ENCODE assay signal across 8 cellular contexts in genomic region chr13:98480915-98481510, GRCh38.
DNase-seq lines count a peak whose midpoint lies in the region; ATAC-seq and TF ChIP-seq lines count a peak whose summit lies in the region.

No MANE protein-coding gene starts in this region.

- H3K4me3 ChIP-seq in left ventricle myocardium inferior (no peak overlapping the region), upper lobe of right lung (no peak overlapping the region), HAP-1 (no peak overlapping the region)

- peak overlapping the region; percentile 84 to 89 for H3K27ac Mint-ChIP-seq in T-cell

- H3K27me3 Mint-ChIP-seq in T-cell: no peaks in the 10 kb centered on the region

- intact Hi-C loops in left ventricle myocardium inferior (cut with micrococcal nuclease): loop anchor here (10.0 kb wide), 1 partner anchor 94 kb away; the partner anchor contains the start of gene STK24
- intact Hi-C loops in upper lobe of right lung (cut with DNase I): no loop called here
- intact Hi-C loops in head of caudate nucleus (cut with DNase I): no loop called here

- H3K36me3 Mint-ChIP-seq in T-cell: peaks cover 12% of the 10 kb centered on the region

- peaks cover 83 to 94% (median 91%) of the 10 kb centered on the region in 3 donors for H3K4me1 Mint-ChIP-seq in T-cell

- in situ Hi-C loops in HAP-1 (cut with MboI; ENCODE audit: low sequenced_read_pairs): no loop called here

- peak overlapping the region in 1 of 3 donors; percentile 8 for H3K4me3 Mint-ChIP-seq in T-cell

- ATAC-seq in GM21526 (IDR thresholded peaks at IDR 0.05; ENCODE audit: low FRiP score, unreplicated experiment): peak; percentile 37
- no peak for ATAC-seq in T-cell (replicated peaks in 1 of 4)
- no peak for ATAC-seq in upper lobe of right lung

- POLR2A ChIA-PET in T-cell (lab: Charles Lee): no interaction called here

- H3K36me3 ChIP-seq in left ventricle myocardium inferior (no peaks in the 10 kb centered on the region), upper lobe of right lung (peaks cover 7% of the 10 kb centered on the region), HAP-1 (replicated peaks) (no peaks in the 10 kb centered on the region; the same call in 1 of the 2 replicates)

- H3K9me3 ChIP-seq in left ventricle myocardium inferior (replicated peaks): no peaks in the 10 kb centered on the region
- no peaks in the 10 kb centered on the region for H3K9me3 ChIP-seq in upper lobe of right lung
- no peaks in the 10 kb centered on the region for H3K9me3 ChIP-seq in HAP-1

- DNase-seq in DMS 273 (lab: John Stamatoyannopoulos, UW; ENCODE audit: unreplicated experiment): peak; percentile 92
- peak in 1 of 34 experiments; percentile 27 for DNase-seq in T-cell
- DNase-seq in left ventricle myocardium inferior: peak; percentile 60
- no peak for DNase-seq in upper lobe of right lung
- DNase-seq in SKM-1 (lab: John Stamatoyannopoulos, UW; ENCODE audit: unreplicated experiment): no peak
- no peak for DNase-seq in head of caudate nucleus
- no peak for DNase-seq in HAP-1 (ENCODE audit: low spot score in 2 of 2)

- H3K27ac ChIP-seq in left ventricle myocardium inferior (replicated peaks): peak overlapping the region; percentile 88
- H3K27ac ChIP-seq in upper lobe of right lung: no peak overlapping the region

- no peaks in the 10 kb centered on the region for H3K9me3 Mint-ChIP-seq in T-cell

- no peaks in the 10 kb centered on the region for H3K27me3 ChIP-seq in left ventricle myocardium inferior (ENCODE audit: low read depth)
- H3K27me3 ChIP-seq in upper lobe of right lung: no peaks in the 10 kb centered on the region
- no peaks in the 10 kb centered on the region for H3K27me3 ChIP-seq in HAP-1 (ENCODE audit: low read depth)

- CTCF ChIA-PET in T-cell (lab: Charles Lee): interaction anchor here in 1 of 2 donors (1.0 kb wide), 1 partner anchor 172 kb away, joined by 3 read pairs; no protein-coding TSS in a partner anchor

- H3K4me1 ChIP-seq in left ventricle myocardium inferior (peaks cover 98% of the 10 kb centered on the region), upper lobe of right lung (peaks cover 64% of the 10 kb centered on the region), HAP-1 (peaks cover 14% of the 10 kb centered on the region)

- TF ChIP-seq CTCF in left ventricle myocardium inferior (IDR thresholded peaks at IDR 0.05; ENCODE audit: borderline replicate concordance) (no peak), upper lobe of right lung (IDR thresholded peaks at IDR 0.05) (no peak)

Comparison
In these comparisons a context has a peak if more than half of its experiments do, and no peak if none do; other contexts are left out.
1. DNase-seq: peak in DMS 273 (single experiment) and left ventricle myocardium inferior (single experiment); none in upper lobe of right lung (single experiment), SKM-1 (single experiment), head of caudate nucleus (0 of 42) and HAP-1 (0 of 2).